Comparison of ENCODE assay signal across 2 cellular contexts in genomic region chr11:73186294-73186850, GRCh38.
TF ChIP-seq lines count a peak whose summit lies in the region.

No MANE protein-coding gene starts in this region.

TF ChIP-seq in IMR-90, 13 proteins besides CTCF, POLR2A, EP300 and RAD21:
- TF ChIP-seq SMC3 (IDR thresholded peaks at IDR 0.05; ENCODE audit: low read depth, low read length) = no peak
- TF ChIP-seq ELK1 (IDR thresholded peaks at IDR 0.05; ENCODE audit: borderline replicate concordance, low read depth, low read length) = no peak
TF ChIP-seq in IMR-90: peak in this region for 0.

TF ChIP-seq in K562, 482 proteins besides CTCF, POLR2A, EP300 and RAD21:
- peak; percentile 75 for TF ChIP-seq BCOR (IDR thresholded peaks at IDR 0.05)
- TF ChIP-seq ZFP36 (IDR thresholded peaks at IDR 0.05; ENCODE audit: low read depth, low read length, partially characterized antibody) = peak; percentile 79
- TF ChIP-seq ZNF592 (IDR thresholded peaks at IDR 0.05) = no peak
- TF ChIP-seq, protein P1, sequence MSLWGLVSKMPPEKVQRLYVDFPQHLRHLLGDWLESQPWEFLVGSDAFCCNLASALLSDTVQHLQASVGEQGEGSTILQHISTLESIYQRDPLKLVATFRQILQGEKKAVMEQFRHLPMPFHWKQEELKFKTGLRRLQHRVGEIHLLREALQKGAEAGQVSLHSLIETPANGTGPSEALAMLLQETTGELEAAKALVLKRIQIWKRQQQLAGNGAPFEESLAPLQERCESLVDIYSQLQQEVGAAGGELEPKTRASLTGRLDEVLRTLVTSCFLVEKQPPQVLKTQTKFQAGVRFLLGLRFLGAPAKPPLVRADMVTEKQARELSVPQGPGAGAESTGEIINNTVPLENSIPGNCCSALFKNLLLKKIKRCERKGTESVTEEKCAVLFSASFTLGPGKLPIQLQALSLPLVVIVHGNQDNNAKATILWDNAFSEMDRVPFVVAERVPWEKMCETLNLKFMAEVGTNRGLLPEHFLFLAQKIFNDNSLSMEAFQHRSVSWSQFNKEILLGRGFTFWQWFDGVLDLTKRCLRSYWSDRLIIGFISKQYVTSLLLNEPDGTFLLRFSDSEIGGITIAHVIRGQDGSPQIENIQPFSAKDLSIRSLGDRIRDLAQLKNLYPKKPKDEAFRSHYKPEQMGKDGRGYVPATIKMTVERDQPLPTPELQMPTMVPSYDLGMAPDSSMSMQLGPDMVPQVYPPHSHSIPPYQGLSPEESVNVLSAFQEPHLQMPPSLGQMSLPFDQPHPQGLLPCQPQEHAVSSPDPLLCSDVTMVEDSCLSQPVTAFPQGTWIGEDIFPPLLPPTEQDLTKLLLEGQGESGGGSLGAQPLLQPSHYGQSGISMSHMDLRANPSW (CRISPR knock-in tag; IDR thresholded peaks at IDR 0.05) = no peak
- peak; percentile 80 for TF ChIP-seq RBM25 (IDR thresholded peaks at IDR 0.05; ENCODE audit: low read depth, low read length, severe bottlenecking)
- TF ChIP-seq FUS (optimal IDR thresholded peaks at IDR 0.05; ENCODE audit: low read depth, low read length) = no peak
- TF ChIP-seq ASH1L (IDR thresholded peaks at IDR 0.05; ENCODE audit: borderline replicate concordance, low read depth, partially characterized antibody) = no peak
- TF ChIP-seq, protein P2, sequence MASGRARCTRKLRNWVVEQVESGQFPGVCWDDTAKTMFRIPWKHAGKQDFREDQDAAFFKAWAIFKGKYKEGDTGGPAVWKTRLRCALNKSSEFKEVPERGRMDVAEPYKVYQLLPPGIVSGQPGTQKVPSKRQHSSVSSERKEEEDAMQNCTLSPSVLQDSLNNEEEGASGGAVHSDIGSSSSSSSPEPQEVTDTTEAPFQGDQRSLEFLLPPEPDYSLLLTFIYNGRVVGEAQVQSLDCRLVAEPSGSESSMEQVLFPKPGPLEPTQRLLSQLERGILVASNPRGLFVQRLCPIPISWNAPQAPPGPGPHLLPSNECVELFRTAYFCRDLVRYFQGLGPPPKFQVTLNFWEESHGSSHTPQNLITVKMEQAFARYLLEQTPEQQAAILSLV (tag; IDR thresholded peaks at IDR 0.05) = no peak
- TF ChIP-seq, protein P3, sequence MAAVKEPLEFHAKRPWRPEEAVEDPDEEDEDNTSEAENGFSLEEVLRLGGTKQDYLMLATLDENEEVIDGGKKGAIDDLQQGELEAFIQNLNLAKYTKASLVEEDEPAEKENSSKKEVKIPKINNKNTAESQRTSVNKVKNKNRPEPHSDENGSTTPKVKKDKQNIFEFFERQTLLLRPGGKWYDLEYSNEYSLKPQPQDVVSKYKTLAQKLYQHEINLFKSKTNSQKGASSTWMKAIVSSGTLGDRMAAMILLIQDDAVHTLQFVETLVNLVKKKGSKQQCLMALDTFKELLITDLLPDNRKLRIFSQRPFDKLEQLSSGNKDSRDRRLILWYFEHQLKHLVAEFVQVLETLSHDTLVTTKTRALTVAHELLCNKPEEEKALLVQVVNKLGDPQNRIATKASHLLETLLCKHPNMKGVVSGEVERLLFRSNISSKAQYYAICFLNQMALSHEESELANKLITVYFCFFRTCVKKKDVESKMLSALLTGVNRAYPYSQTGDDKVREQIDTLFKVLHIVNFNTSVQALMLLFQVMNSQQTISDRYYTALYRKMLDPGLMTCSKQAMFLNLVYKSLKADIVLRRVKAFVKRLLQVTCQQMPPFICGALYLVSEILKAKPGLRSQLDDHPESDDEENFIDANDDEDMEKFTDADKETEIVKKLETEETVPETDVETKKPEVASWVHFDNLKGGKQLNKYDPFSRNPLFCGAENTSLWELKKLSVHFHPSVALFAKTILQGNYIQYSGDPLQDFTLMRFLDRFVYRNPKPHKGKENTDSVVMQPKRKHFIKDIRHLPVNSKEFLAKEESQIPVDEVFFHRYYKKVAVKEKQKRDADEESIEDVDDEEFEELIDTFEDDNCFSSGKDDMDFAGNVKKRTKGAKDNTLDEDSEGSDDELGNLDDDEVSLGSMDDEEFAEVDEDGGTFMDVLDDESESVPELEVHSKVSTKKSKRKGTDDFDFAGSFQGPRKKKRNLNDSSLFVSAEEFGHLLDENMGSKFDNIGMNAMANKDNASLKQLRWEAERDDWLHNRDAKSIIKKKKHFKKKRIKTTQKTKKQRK (IDR thresholded peaks at IDR 0.05; ENCODE audit: borderline replicate concordance, low read depth, low read length) = no peak
- 0 out of 2 replicates have a peak, but pooled peaks have one; percentile 37 for TF ChIP-seq SMARCA5 (IDR thresholded peaks at IDR 0.05)
- no peak for TF ChIP-seq ZNF696 (CRISPR knock-in tag; conservative IDR thresholded peaks at IDR 0.05)
